ENCODE assay signal across 8 cellular contexts in the genomic region with DNA sequence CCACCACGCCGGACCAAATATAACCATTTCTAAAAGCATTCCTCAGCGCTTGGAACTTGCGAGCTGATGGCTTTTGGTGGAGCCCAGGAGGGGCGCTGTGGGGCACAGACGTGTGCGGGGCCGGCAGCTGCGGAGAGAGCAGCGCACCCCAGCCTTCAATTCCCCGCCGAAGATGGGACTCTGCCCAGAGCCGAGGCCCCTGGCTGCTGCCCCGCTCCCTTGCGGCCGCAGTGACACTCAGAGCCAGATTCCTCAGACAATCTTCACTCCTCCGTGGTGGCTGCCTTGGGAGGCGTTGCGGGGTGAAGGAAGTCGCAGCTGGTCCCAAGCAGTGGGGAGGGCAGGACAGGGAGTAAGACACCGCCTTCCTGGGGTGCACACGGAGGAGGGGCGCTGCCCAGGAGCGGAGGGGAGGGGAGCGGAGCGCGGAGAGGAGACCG.
DNase-seq lines count a peak whose midpoint lies in the region; ATAC-seq and TF ChIP-seq lines count a peak whose summit lies in the region.

No MANE protein-coding gene starts in this region.

- H2AFZ ChIP-seq in Karpas-422 (ENCODE audit: low read length), result no peak overlapping the region

- peak; percentile 49 for ATAC-seq in GM18868 (IDR thresholded peaks at IDR 0.05; ENCODE audit: unreplicated experiment)
- peak; percentile 73 for ATAC-seq in omental fat pad (ENCODE audit: low FRiP score)
- ATAC-seq in HG03460 (IDR thresholded peaks at IDR 0.05; ENCODE audit: unreplicated experiment), result no peak

- H3K9me3 ChIP-seq in vagina (no peaks in the 10 kb centered on the region), Karpas-422 (ENCODE audit: low read length) (no peaks in the 10 kb centered on the region)

- DNase-seq in RPMI7951 (ENCODE audit: low read depth) (peak; percentile 49), amygdala (lab: John Stamatoyannopoulos, UW) (peak in 31 of 56 donors; percentile 10 to 62 (median 36)), cardiac septum (ENCODE audit: low spot score) (peak; percentile 83), omental fat pad (ENCODE audit: low spot score) (no peak), vagina (ENCODE audit: extremely low spot score in 2 of 2) (no peak), Karpas-422 (no peak)

- H3K4me1 ChIP-seq in vagina (peaks cover 37% of the 10 kb centered on the region), Karpas-422 (ENCODE audit: low read length) (peaks cover 13% of the 10 kb centered on the region)

- TF ChIP-seq POLR2A in vagina (IDR thresholded peaks at IDR 0.05), result peak in 1 of 2 donors; percentile 20

- H3K79me2 ChIP-seq in Karpas-422 (ENCODE audit: low read length), result no peaks in the 10 kb centered on the region

- intact Hi-C loops in cardiac septum (cut with DNase I), result no loop called here
- intact Hi-C loops in vagina (cut with DNase I), result loop anchor here (2.0 kb wide), 1 partner anchor 39 kb away; no protein-coding TSS in a partner anchor

- H3K27ac ChIP-seq in vagina (peak overlapping the region; percentile 72), Karpas-422 (ENCODE audit: low read length) (no peak overlapping the region)

- H3K36me3 ChIP-seq in vagina (no peaks in the 10 kb centered on the region), Karpas-422 (ENCODE audit: insufficient read depth, low read length) (no peaks in the 10 kb centered on the region)

- no peak overlapping the region for H3K9ac ChIP-seq in Karpas-422 (ENCODE audit: low read length)

- no peaks in the 10 kb centered on the region for H4K20me1 ChIP-seq in Karpas-422 (ENCODE audit: insufficient read depth, low read depth, low read length)

- H3K4me3 ChIP-seq in vagina, result peak overlapping the region; percentile 56 to 78
- no peak overlapping the region for H3K4me3 ChIP-seq in Karpas-422 (ENCODE audit: low read length)

- no peaks in the 10 kb centered on the region for H3K9me2 ChIP-seq in Karpas-422 (replicated peaks; ENCODE audit: insufficient read depth, low read length)

- no peak overlapping the region for H3K4me2 ChIP-seq in Karpas-422 (ENCODE audit: low read depth, low read length, poor library complexity, severe bottlenecking)

- H3K27me3 ChIP-seq in vagina (no peaks in the 10 kb centered on the region), Karpas-422 (ENCODE audit: low read length) (no peaks in the 10 kb centered on the region)

- TF ChIP-seq CTCF in omental fat pad (IDR thresholded peaks at IDR 0.05) (peak in 1 of 3 donors; percentile 15), vagina (IDR thresholded peaks at IDR 0.05) (peak in 2 of 3 experiments; percentile 42 to 51)

Comparison
In these comparisons a context has a peak if more than half of its experiments do, and no peak if none do; other contexts are left out.
1. DNase-seq: peak in RPMI7951 (single experiment), amygdala (31 of 56) and cardiac septum (single experiment); none in omental fat pad (single experiment), vagina (0 of 2) and Karpas-422 (single experiment).